ENCODE assay signal across 18 cellular contexts in genomic region chr5:133876266-133876665, GRCh38.
DNase-seq lines count a peak whose midpoint lies in the region; ATAC-seq, FAIRE-seq and TF ChIP-seq lines count a peak whose summit lies in the region.
"Had no signal": no experiment of that assay in that cellular context is flagged by ENCODE, and none has a peak within 500 bp of the region (broad histone marks: within the 10 kb centered on the region; RNA-seq: fewer than 3 reads in every experiment).

No MANE protein-coding gene starts in this region.

- H3K23me2 ChIP-seq in H9 (ENCODE audit: insufficient read length, low read depth, low read length, poor library complexity, severe bottlenecking) (no peaks in the 10 kb centered on the region), H1 (ENCODE audit: low read depth, low read length) (no peaks in the 10 kb centered on the region)

- CTCF ChIA-PET in H1 (lab: Charles Lee; ENCODE audit: partially characterized antibody) (interaction anchor here (14.0 kb wide), 1 partner anchor 9 kb away, joined by 150 read pairs; no protein-coding TSS in a partner anchor), A673 (lab: Charles Lee) (interaction anchor here (0.5 kb wide), 1 partner anchor 303 kb away, joined by 3 read pairs; no protein-coding TSS in a partner anchor), HepG2 (lab: Yijun Ruan, JAX; ENCODE audit: low intra/inter-chr PET ratio, low total read pairs) (no interaction called here)

- no peak overlapping the region for H2AK5ac ChIP-seq in H9 (ENCODE audit: insufficient read length, low read length)
- no peak overlapping the region for H2AK5ac ChIP-seq in H1 (ENCODE audit: low read depth, low read length)
- no peak overlapping the region for H2AK5ac ChIP-seq in neuronal stem cell (ENCODE audit: low read depth, low read length)

- H3K79me2 ChIP-seq in H9 (ENCODE audit: insufficient read depth, low read length) (no peaks in the 10 kb centered on the region), H1 (ENCODE audit: control insufficient read depth in 1 of 2, insufficient read depth in 2 of 2, low read length in 2 of 2) (no peaks in the 10 kb centered on the region), HepG2 (ENCODE audit: insufficient read depth, low read length) (no peaks in the 10 kb centered on the region)

- no peak overlapping the region for H2BK120ac ChIP-seq in H9 (ENCODE audit: low read depth, low read length, poor library complexity, severe bottlenecking)
- no peak overlapping the region for H2BK120ac ChIP-seq in H1 (replicated peaks; ENCODE audit: low read depth, low read length)
- no peak overlapping the region for H2BK120ac ChIP-seq in neuronal stem cell (ENCODE audit: low read depth, low read length)

- H3K18ac ChIP-seq in H9 (ENCODE audit: insufficient read length, low read depth, low read length) (no peak overlapping the region), H1 (ENCODE audit: extremely low read depth, low read length) (0 out of 2 replicates have a peak overlapping the region, but pooled peaks have one; percentile 13), neuronal stem cell (ENCODE audit: low read length) (peak overlapping the region; percentile 41)

- H3K4me3 Mint-ChIP-seq in H9, result no peak overlapping the region
- H3K4me3 Mint-ChIP-seq: CD14-positive monocyte; CD4-positive, alpha-beta memory T cell; GM23338 had no signal

- H3K9ac ChIP-seq in H9 (ENCODE audit: extremely low read depth, insufficient read length, low read length) (no peak overlapping the region), H1 (replicated peaks in 1 of 4; ENCODE audit: extremely low read depth in 1 of 4, low read depth in 3 of 4, low read length in 3 of 4) (no peak overlapping the region), neuronal stem cell (ENCODE audit: low read depth, low read length, poor library complexity) (no peak overlapping the region), HepG2 (ENCODE audit: insufficient read depth, low read depth, low read length) (no peak overlapping the region)
- H3K9ac ChIP-seq: BLaER1 had no signal

- TF ChIP-seq POLR2A in H1 (IDR thresholded peaks at IDR 0.05; ENCODE audit: control extremely low read depth in 1 of 2, low read depth in 2 of 2, low read length in 2 of 2) (no peak), HepG2 (IDR thresholded peaks at IDR 0.05; ENCODE audit: insufficient read depth in 1 of 2, low read depth in 2 of 2, low read length in 2 of 2) (no peak)

- TF ChIP-seq RAD21 in H1 (IDR thresholded peaks at IDR 0.05 in 1 of 2, conservative IDR thresholded peaks at IDR 0.05 in 1 of 2; ENCODE audit: low read depth in 2 of 2, low read length in 2 of 2) (no peak), HepG2 (CRISPR knock-in tag; IDR thresholded peaks at IDR 0.05) (no peak)

- intact Hi-C loops in A673 (cut with micrococcal nuclease; ENCODE audit: unreplicated experiment), result no loop called here
- intact Hi-C loops in HepG2 (cut with micrococcal nuclease; ENCODE audit: unreplicated experiment), result no loop called here

- peaks cover 19 to 25% of the 10 kb centered on the region in 2 experiments for H3K4me1 Mint-ChIP-seq in H9
- H3K4me1 Mint-ChIP-seq: CD4-positive, alpha-beta memory T cell had no signal

- DNase-seq in activated effector memory CD4-positive, alpha-beta T cell treated with anti-CD3 and anti-CD28 coated beads, Interleukin-2, amount 50 U/mL, for 16 hours, result peak; percentile 34
- no peak for DNase-seq in activated effector memory CD4-positive, alpha-beta T cell treated with Interleukin-2 at 50 U/mL for 16 hours
- DNase-seq in H9 (no peak), H1 (ENCODE audit: low read depth in 1 of 2, low spot score in 2 of 2) (no peak), neuronal stem cell (ENCODE audit: low spot score) (no peak), A673 (ENCODE audit: low spot score) (no peak), brain microvascular endothelial cell (no peak), HepG2 (ENCODE audit: low spot score) (no peak)
- DNase-seq: CD4-positive, alpha-beta memory T cell; DMS79 treated with DMSO at 0.1 percent for 48 hours; GF-D8; H7 had no signal

- no peak for TF ChIP-seq EP300 in H1 (IDR thresholded peaks at IDR 0.05; ENCODE audit: borderline replicate concordance in 1 of 2, low read depth in 2 of 2, low read length in 2 of 2)
- no peak for TF ChIP-seq EP300 in HepG2 (IDR thresholded peaks at IDR 0.05; ENCODE audit: low read depth in 2 of 2, low read length in 2 of 2)
- no peak for TF ChIP-seq EP300 in HepG2 (CRISPR knock-in tag; IDR thresholded peaks at IDR 0.05; ENCODE audit: borderline replicate concordance)

- no peak overlapping the region for H3T11ph ChIP-seq in H9 (ENCODE audit: low read length)

- H3K23ac ChIP-seq in H9 (ENCODE audit: insufficient read length, low read depth, low read length) (no peak overlapping the region), H1 (ENCODE audit: insufficient read length) (no peak overlapping the region), neuronal stem cell (ENCODE audit: low read depth, low read length, poor library complexity) (peak overlapping the region; percentile 68)

- peaks cover 3 to 13% of the 10 kb centered on the region in 2 experiments; a peak in 3 of 5 replicates for H3K9me3 Mint-ChIP-seq in H9

- H2AFZ ChIP-seq in H9 (ENCODE audit: low read length) (no peak overlapping the region), H1 (ENCODE audit: low read length) (no peak overlapping the region), neuronal stem cell (ENCODE audit: low read length) (no peak overlapping the region), HepG2 (ENCODE audit: low read length) (no peak overlapping the region)
- H2AFZ ChIP-seq: GM23338 had no signal

- H2BK20ac ChIP-seq in H9 (ENCODE audit: low read depth, low read length, poor library complexity, severe bottlenecking) (no peak overlapping the region), H1 (ENCODE audit: low read length) (peak overlapping the region; percentile 87; the same call in 1 of the 2 replicates)

- H2BK5ac ChIP-seq in H9 (ENCODE audit: insufficient read length, low read length) (no peak overlapping the region), H1 (ENCODE audit: low read depth, low read length) (no peak overlapping the region; the same call in 1 of the 2 replicates), neuronal stem cell (ENCODE audit: low read length) (no peak overlapping the region)

- H3K27ac Mint-ChIP-seq in H9, result no peak overlapping the region
- H3K27ac Mint-ChIP-seq: CD14-positive monocyte; CD4-positive, alpha-beta memory T cell; GM23338 had no signal

- no peak overlapping the region for H3K4ac ChIP-seq in H9 (ENCODE audit: low read depth, low read length)
- H3K4ac ChIP-seq in H1 (replicated peaks; ENCODE audit: insufficient read length, low read depth, low read length), result no peak overlapping the region
- no peak overlapping the region for H3K4ac ChIP-seq in neuronal stem cell (ENCODE audit: low read length)

- in situ Hi-C loops in brain microvascular endothelial cell (cut with HindIII; ENCODE audit: low pct_ligation_motif_present, low sequenced_read_pairs), result no loop called here
- in situ Hi-C loops in HepG2 (cut with HindIII; ENCODE audit: extremely low pct_ligation_motif_present, low pct_unique_long_range_greater_than_20kb), result no loop called here

- no CpG with 5 or more reads among the region's 3 CpGs for WGBS in H9 (ENCODE audit: extremely low coverage, insufficient read length, low lambda C conversion rate)
- WGBS in H1 (ENCODE audit: extremely low coverage in 1 of 2, insufficient coverage in 1 of 2, insufficient read length in 1 of 2, insufficient replicate concordance in 2 of 2, low coverage in 1 of 2, low lambda C conversion rate in 2 of 2, missing lambda C conversion rate in 1 of 2), 2 experiments, result 93% methylated on average over 3 of the region's 3 CpGs; no CpG with 5 or more reads in 1 of the 2 experiments
- WGBS in neuronal stem cell (ENCODE audit: extremely low coverage in 2 of 2, insufficient read length in 2 of 2, insufficient replicate concordance in 1 of 2), 2 donors, result no CpG with 5 or more reads among the region's 3 CpGs
- WGBS in HepG2 (ENCODE audit: low lambda C conversion rate), result 38% methylated on average over 2 of the region's 3 CpGs

- no peak overlapping the region for H3K27ac ChIP-seq in H9 (ENCODE audit: insufficient read length, low read depth, low read length)
- no peak overlapping the region for H3K27ac ChIP-seq in H1 (ENCODE audit: low read depth, low read length)
- H3K27ac ChIP-seq in neuronal stem cell (replicated peaks; ENCODE audit: low read length), result no peak overlapping the region
- H3K27ac ChIP-seq in A673 (ENCODE audit: low read depth, low read length, poor library complexity, severe bottlenecking), result no peak overlapping the region
- H3K27ac ChIP-seq in brain microvascular endothelial cell, result no peak overlapping the region
- no peak overlapping the region for H3K27ac ChIP-seq in HepG2 (ENCODE audit: extremely low read length, insufficient read depth, low read length)
- H3K27ac ChIP-seq: 22Rv1, A549, BLaER1 had no signal

- no peak for FAIRE-seq in H1 (lab: Jason Lieb, UNC)
- no peak for FAIRE-seq in HepG2 (lab: Jason Lieb, UNC)
- FAIRE-seq: A549, HTR-8/SVneo had no signal

- BruUV-seq in A673 (replicated peaks; lab: Mats Ljungman, UMichigan), result no TSS peak
- no TSS peak for BruUV-seq in HepG2 (replicated peaks; lab: Mats Ljungman, UMichigan)

- H3K4me2 ChIP-seq in H9 (ENCODE audit: insufficient read depth, insufficient read length, low read length) (no peak overlapping the region), H1 (ENCODE audit: insufficient read depth in 1 of 2, low read depth in 2 of 2, low read length in 2 of 2) (no peak overlapping the region), neuronal stem cell (ENCODE audit: insufficient read depth, low read length, poor library complexity, severe bottlenecking) (no peak overlapping the region), HepG2 (ENCODE audit: low read depth, low read length) (no peak overlapping the region)
- H3K4me2 ChIP-seq: A549, BLaER1 had no signal

- ATAC-seq in HepG2, result no peak
- ATAC-seq: A549 had no signal

- H2BK15ac ChIP-seq in H9 (ENCODE audit: low read depth, low read length) (no peak overlapping the region), H1 (ENCODE audit: low read length) (no peak overlapping the region), neuronal stem cell (ENCODE audit: low read length) (peak overlapping the region; percentile 24)

- H3K27me3 ChIP-seq in H9 (ENCODE audit: insufficient read depth, low read length) (no peaks in the 10 kb centered on the region), H1 (replicated peaks in 1 of 4; ENCODE audit: control insufficient read depth in 3 of 4, extremely low read depth in 1 of 4, insufficient read depth in 3 of 4, low read length in 3 of 4) (no peaks in the 10 kb centered on the region), neuronal stem cell (ENCODE audit: control insufficient read depth in 3 of 3, insufficient read depth in 3 of 3, low read depth in 1 of 3, low read length in 3 of 3) (peaks cover 0 to 2% (median 0%) of the 10 kb centered on the region in 3 experiments), A673 (replicated peaks; ENCODE audit: insufficient read depth, low read depth, low read length, poor library complexity) (no peaks in the 10 kb centered on the region), brain microvascular endothelial cell (replicated peaks) (no peaks in the 10 kb centered on the region), HepG2 (ENCODE audit: control insufficient read depth in 1 of 2, insufficient read depth in 2 of 2, low read length in 2 of 2) (peaks cover 0 to 15% of the 10 kb centered on the region in 2 experiments; a peak in 2 of 5 replicates)
- H3K27me3 ChIP-seq: BLaER1 had no signal

- no peak overlapping the region for H2BK12ac ChIP-seq in H9 (ENCODE audit: insufficient read length, low read depth, low read length)
- no peak overlapping the region; the same call in 1 of the 2 replicates for H2BK12ac ChIP-seq in H1 (ENCODE audit: low read depth, low read length)
- no peak overlapping the region for H2BK12ac ChIP-seq in neuronal stem cell (ENCODE audit: low read length)

- no peak overlapping the region for H4K8ac ChIP-seq in H9 (replicated peaks; ENCODE audit: insufficient read length, low read depth, low read length)
- no peak overlapping the region; the same call in 1 of the 2 replicates for H4K8ac ChIP-seq in H1 (ENCODE audit: extremely low read depth, insufficient read depth, low read length)
- no peak overlapping the region for H4K8ac ChIP-seq in neuronal stem cell (ENCODE audit: low read depth, low read length)

- H3K36me3 ChIP-seq in H1 (ENCODE audit: control insufficient read depth in 2 of 4, insufficient read depth in 4 of 4, low read length in 3 of 4) (no peaks in the 10 kb centered on the region), neuronal stem cell (replicated peaks in 1 of 2; ENCODE audit: control insufficient read depth in 2 of 2, insufficient read depth in 2 of 2, low read length in 2 of 2) (no peaks in the 10 kb centered on the region), A673 (ENCODE audit: insufficient read depth, low read length, poor library complexity, severe bottlenecking) (no peaks in the 10 kb centered on the region), brain microvascular endothelial cell (replicated peaks) (no peaks in the 10 kb centered on the region), HepG2 (replicated peaks in 1 of 2; ENCODE audit: control insufficient read depth in 1 of 2, insufficient read depth in 2 of 2, low read length in 2 of 2) (no peaks in the 10 kb centered on the region)
- H3K36me3 ChIP-seq: BLaER1 had no signal

- no peak overlapping the region for H4K5ac ChIP-seq in H9 (ENCODE audit: insufficient read length, low read depth, low read length)
- H4K5ac ChIP-seq in H1 (ENCODE audit: insufficient read length, low read depth, low read length), result no peak overlapping the region

- H3K56ac ChIP-seq in H9 (ENCODE audit: insufficient read length, low read depth, low read length), result no peak overlapping the region
- H3K56ac ChIP-seq in H1 (replicated peaks; ENCODE audit: insufficient read length, low read depth, low read length), result no peak overlapping the region

- H4K20me1 ChIP-seq in H9 (ENCODE audit: control insufficient read depth, insufficient read depth, insufficient read length) (no peaks in the 10 kb centered on the region), H1 (replicated peaks in 1 of 2; ENCODE audit: control insufficient read depth in 1 of 2, insufficient read depth in 2 of 2, low read length in 2 of 2) (no peaks in the 10 kb centered on the region), HepG2 (ENCODE audit: insufficient read depth, low read length) (no peaks in the 10 kb centered on the region)
- H4K20me1 ChIP-seq: BLaER1 had no signal

- H3K14ac ChIP-seq in H9 (ENCODE audit: insufficient read depth, low read length) (peak overlapping the region; percentile 52; the same call in 1 of the 2 replicates), H1 (ENCODE audit: insufficient read length) (no peak overlapping the region), neuronal stem cell (ENCODE audit: low read length) (peak overlapping the region; percentile 9)

- no peaks in the 10 kb centered on the region for H3K79me1 ChIP-seq in H9 (ENCODE audit: insufficient read depth, low read depth, low read length, poor library complexity, severe bottlenecking)
- H3K79me1 ChIP-seq in H1 (ENCODE audit: low read depth, low read length), result no peaks in the 10 kb centered on the region
- H3K79me1 ChIP-seq in neuronal stem cell (ENCODE audit: low read depth, low read length), result no peaks in the 10 kb centered on the region

- H3K4me3 ChIP-seq in H1 (ENCODE audit: extremely low read depth in 1 of 4, insufficient read depth in 2 of 4, low read depth in 3 of 4, low read length in 4 of 4), result no peak overlapping the region
- no peak overlapping the region for H3K4me3 ChIP-seq in neuronal stem cell (ENCODE audit: low read length in 2 of 2)
- no peak overlapping the region for H3K4me3 ChIP-seq in A673 (ENCODE audit: low read depth, low read length, poor library complexity, severe bottlenecking)
- H3K4me3 ChIP-seq in brain microvascular endothelial cell (ENCODE audit: low read depth, low read length), result no peak overlapping the region
- H3K4me3 ChIP-seq in HepG2 (replicated peaks in 1 of 3; ENCODE audit: insufficient read depth in 1 of 3, low read depth in 2 of 3, low read length in 3 of 3), result no peak overlapping the region
- H3K4me3 ChIP-seq: A549, BLaER1, GM23338 had no signal

- H4K91ac ChIP-seq in H9 (ENCODE audit: insufficient read length, low read depth, low read length), result no peak overlapping the region
- no peak overlapping the region for H4K91ac ChIP-seq in H1 (replicated peaks; ENCODE audit: insufficient read length, low read length)
- no peak overlapping the region for H4K91ac ChIP-seq in neuronal stem cell (ENCODE audit: low read depth, low read length, poor library complexity)

- no peaks in the 10 kb centered on the region for H3K36me3 Mint-ChIP-seq in H9 (ENCODE audit: insufficient read depth in 1 of 3, low read depth in 3 of 3)
- H3K36me3 Mint-ChIP-seq: CD14-positive monocyte had no signal

- no peak for TF ChIP-seq CTCF in H9 (conservative IDR thresholded peaks at IDR 0.05)
- TF ChIP-seq CTCF in H1 (IDR thresholded peaks at IDR 0.05; ENCODE audit: control extremely low read depth in 1 of 3, insufficient read depth in 1 of 3, low read depth in 1 of 3, low read length in 3 of 3), result no peak
- no peak for TF ChIP-seq CTCF in A673 (conservative IDR thresholded peaks at IDR 0.05; ENCODE audit: low read depth, low read length)
- no peak for TF ChIP-seq CTCF in brain microvascular endothelial cell (IDR thresholded peaks at IDR 0.05; ENCODE audit: low read depth, low read length, missing control alignments)
- no peak for TF ChIP-seq CTCF in HepG2 (CRISPR knock-in tag; IDR thresholded peaks at IDR 0.05)

- H3K4me1 ChIP-seq in H9 (ENCODE audit: insufficient read depth, low read length) (no peaks in the 10 kb centered on the region), H1 (replicated peaks in 1 of 4; ENCODE audit: control insufficient read depth in 3 of 4, insufficient read depth in 4 of 4, low read length in 3 of 4) (peaks cover 0 to 9% (median 5%) of the 10 kb centered on the region in 4 experiments; a peak in 5 of 7 replicates), neuronal stem cell (ENCODE audit: control insufficient read depth in 2 of 2, insufficient read depth in 1 of 2, low read depth in 1 of 2, low read length in 2 of 2) (peaks cover 0 to 3% of the 10 kb centered on the region in 2 donors), A673 (ENCODE audit: insufficient read depth, low read length, poor library complexity, severe bottlenecking) (peaks cover 53% of the 10 kb centered on the region), HepG2 (ENCODE audit: insufficient read depth, low read length) (no peaks in the 10 kb centered on the region)

- peaks cover 3% of the 10 kb centered on the region; the same call in 1 of the 2 replicates for H3K27me3 Mint-ChIP-seq in H9 (ENCODE audit: low read depth)

- POLR2A ChIA-PET in H1 (lab: Charles Lee; ENCODE audit: partially characterized antibody) (no interaction called here), A673 (lab: Charles Lee; ENCODE audit: low non-redundant PET) (no interaction called here), HepG2 (lab: Yijun Ruan, JAX) (no interaction called here)

- H3K9me3 ChIP-seq in H9 (ENCODE audit: control insufficient read depth, low read depth, low read length) (no peaks in the 10 kb centered on the region), H1 (ENCODE audit: insufficient read depth in 2 of 2, low read depth in 1 of 2, low read length in 1 of 2) (no peaks in the 10 kb centered on the region), neuronal stem cell (replicated peaks in 1 of 2; ENCODE audit: control insufficient read depth in 2 of 2, insufficient read depth in 1 of 2, low read depth in 1 of 2, low read length in 2 of 2) (peaks cover 0 to 3% of the 10 kb centered on the region in 2 donors), A673 (ENCODE audit: low read depth, low read length, poor library complexity, severe bottlenecking) (peaks cover 17% of the 10 kb centered on the region), HepG2 (ENCODE audit: low read length) (no peaks in the 10 kb centered on the region)
